ENCODE assay signal across 20 cellular contexts in the genomic region with DNA sequence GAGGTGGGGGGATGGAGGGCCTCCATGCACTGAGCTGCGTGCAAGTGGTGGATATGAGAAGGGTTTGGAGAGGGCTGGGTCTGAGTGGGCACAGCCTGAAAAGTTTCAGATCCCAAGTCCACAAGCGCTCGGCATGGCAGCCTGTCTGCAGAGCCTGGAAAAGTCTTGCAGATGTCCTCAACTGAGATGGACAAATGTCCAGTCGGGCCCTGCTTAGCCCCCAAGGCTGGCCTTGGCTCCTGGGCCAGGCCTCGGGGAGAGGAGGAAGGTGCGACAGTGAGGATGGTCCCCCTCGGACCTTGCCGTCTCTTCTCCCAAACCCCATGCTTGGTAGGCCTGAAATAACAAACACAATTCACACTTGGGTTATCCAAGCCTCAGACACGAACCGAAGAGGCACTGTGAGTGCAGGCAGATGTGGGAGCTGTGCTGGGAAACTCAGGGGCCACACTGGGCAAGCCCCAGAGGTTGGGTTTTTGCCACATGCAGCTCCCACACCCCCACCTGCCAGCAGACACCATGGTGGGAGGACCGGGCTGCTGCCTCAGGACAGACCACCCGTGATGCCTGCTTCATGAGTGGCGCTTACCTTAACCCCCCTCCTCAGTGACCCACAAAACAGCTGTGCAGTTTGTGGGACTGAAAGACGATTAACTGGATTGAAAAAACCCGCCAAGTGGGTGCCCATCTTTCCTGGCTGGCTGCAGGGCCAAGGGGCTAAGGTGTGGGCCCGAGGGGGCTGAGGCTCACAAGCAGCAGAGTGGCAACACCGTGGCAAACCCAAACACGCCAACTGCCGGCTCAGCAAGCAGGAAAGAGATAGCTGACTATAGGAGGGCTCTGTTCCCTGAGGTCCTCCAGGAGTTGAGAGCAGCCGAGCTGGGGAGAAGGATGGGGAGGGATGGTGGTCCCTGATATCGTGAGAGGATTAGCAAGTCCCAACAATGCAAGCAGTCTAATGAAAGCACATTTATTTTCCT. TPM values are rescaled to one million over a fixed set of nuclear protein-coding genes. Genes with fewer than 3 reads are reported as not detected.
DNase-seq lines count a peak whose midpoint lies in the region; ATAC-seq and TF ChIP-seq lines count a peak whose summit lies in the region.
"Had no signal": no experiment of that assay in that cellular context is flagged by ENCODE, and none has a peak within 500 bp of the region (broad histone marks: within the 10 kb centered on the region; RNA-seq: fewer than 3 reads in every experiment).

No MANE protein-coding gene starts in this region.

- ATAC-seq in GM21723 (IDR thresholded peaks at IDR 0.05; ENCODE audit: unreplicated experiment), result no peak

- H3K4me2 ChIP-seq in trophoblast cell (ENCODE audit: low read length), result no peak overlapping the region

- no peak overlapping the region for H4K91ac ChIP-seq in trophoblast cell (ENCODE audit: low read depth, low read length)

- H2AFZ ChIP-seq in trophoblast cell (ENCODE audit: insufficient read depth, low read length, poor library complexity), result no peak overlapping the region

- H3K4me1 ChIP-seq in Caco-2 (peaks cover 17% of the 10 kb centered on the region), trophoblast cell (ENCODE audit: control insufficient read depth in 1 of 2, insufficient read depth in 2 of 2, low read length in 2 of 2) (peaks cover 8 to 18% of the 10 kb centered on the region in 2 experiments)
- H3K4me1 ChIP-seq: Peyer's patch had no signal

- no peak overlapping the region for H2AK5ac ChIP-seq in trophoblast cell (ENCODE audit: low read length)

- H3K27ac ChIP-seq in trophoblast cell (ENCODE audit: low read depth, low read length), result peak overlapping the region; percentile 18
- H3K27ac ChIP-seq: Peyer's patch had no signal

- H2BK5ac ChIP-seq in trophoblast cell (ENCODE audit: low read depth, low read length, poor library complexity), result no peak overlapping the region

- whole genome bisulfite sequencing in trophoblast cell (ENCODE audit: extremely low coverage, insufficient coverage, insufficient read length), result no CpG with 5 or more reads among the region's 21 CpGs

- H3K79me2 ChIP-seq in trophoblast cell (ENCODE audit: control insufficient read depth, insufficient read depth, low read length, poor library complexity), result no peaks in the 10 kb centered on the region

- no peaks in the 10 kb centered on the region for H3K9me3 ChIP-seq in Caco-2
- peaks cover 2% of the 10 kb centered on the region for H3K9me3 ChIP-seq in trophoblast cell (ENCODE audit: insufficient read depth, low read depth, low read length)
- H3K9me3 ChIP-seq: Peyer's patch had no signal

- peaks cover 7% of the 10 kb centered on the region for H3K36me3 Mint-ChIP-seq in activated CD4-positive, alpha-beta T cell treated with anti-CD3 and anti-CD28 coated beads, Interleukin-2, amount 10 ng/mL, durations not matched to agents 7 days and 5 days (ENCODE audit: low read depth)
- H3K36me3 Mint-ChIP-seq in activated CD4-positive, alpha-beta T cell treated with anti-CD3 and anti-CD28 coated beads, Interleukin-2, amount 10 ng/mL, durations not matched to agents 24 days and 14 days (ENCODE audit: low read depth), result peaks cover 8% of the 10 kb centered on the region
- peaks cover 56% of the 10 kb centered on the region for H3K36me3 Mint-ChIP-seq in Caco-2 (ENCODE audit: insufficient read depth, unreplicated experiment)
- H3K36me3 Mint-ChIP-seq in endothelial cell (ENCODE audit: low read depth, unreplicated experiment), result peaks cover 23% of the 10 kb centered on the region

- no peaks in the 10 kb centered on the region for H3K9me3 Mint-ChIP-seq in activated CD4-positive, alpha-beta T cell treated with anti-CD3 and anti-CD28 coated beads, Interleukin-2, amount 10 ng/mL, durations not matched to agents 7 days and 5 days
- H3K9me3 Mint-ChIP-seq in activated CD4-positive, alpha-beta T cell treated with anti-CD3 and anti-CD28 coated beads, Interleukin-2, amount 10 ng/mL, durations not matched to agents 24 days and 14 days, result no peaks in the 10 kb centered on the region
- H3K9me3 Mint-ChIP-seq in Caco-2 (ENCODE audit: unreplicated experiment), result no peaks in the 10 kb centered on the region
- no peaks in the 10 kb centered on the region for H3K9me3 Mint-ChIP-seq in endothelial cell (ENCODE audit: unreplicated experiment)

- H3K27me3 ChIP-seq in Caco-2 (replicated peaks; ENCODE audit: control insufficient read depth, insufficient read depth, low read length) (no peaks in the 10 kb centered on the region), trophoblast cell (ENCODE audit: insufficient read depth, low read length) (no peaks in the 10 kb centered on the region)
- H3K27me3 ChIP-seq: Peyer's patch had no signal

- H2BK12ac ChIP-seq in trophoblast cell (ENCODE audit: low read length), result peak overlapping the region; percentile 53

- H3K9ac ChIP-seq in trophoblast cell (ENCODE audit: low read length), result no peak overlapping the region

- H3K4me1 Mint-ChIP-seq in activated CD4-positive, alpha-beta T cell treated with anti-CD3 and anti-CD28 coated beads, Interleukin-2, amount 10 ng/mL, durations not matched to agents 7 days and 5 days, result peaks cover 4% of the 10 kb centered on the region
- peaks cover 4% of the 10 kb centered on the region for H3K4me1 Mint-ChIP-seq in activated CD4-positive, alpha-beta T cell treated with anti-CD3 and anti-CD28 coated beads, Interleukin-2, amount 10 ng/mL, durations not matched to agents 24 days and 14 days
- peaks cover 2% of the 10 kb centered on the region for H3K4me1 Mint-ChIP-seq in Caco-2 (ENCODE audit: low read depth, unreplicated experiment)
- peaks cover 34% of the 10 kb centered on the region for H3K4me1 Mint-ChIP-seq in endothelial cell (ENCODE audit: unreplicated experiment)

- no peak overlapping the region for H3K18ac ChIP-seq in trophoblast cell (ENCODE audit: low read length)

- H3K23ac ChIP-seq in trophoblast cell (ENCODE audit: low read length), result no peak overlapping the region

- peak overlapping the region; percentile 48 for H2BK120ac ChIP-seq in trophoblast cell (ENCODE audit: insufficient read depth, low read length, poor library complexity)

- POLR2A ChIA-PET in activated CD4-positive, alpha-beta T cell treated with anti-CD3 and anti-CD28 coated beads, Interleukin-2, amount 10 ng/mL, durations not matched to agents 7 days and 5 days (lab: Charles Lee), result no interaction called here
- POLR2A ChIA-PET in Caco-2 (lab: Charles Lee), result no interaction called here

- H3K27me3 Mint-ChIP-seq in activated CD4-positive, alpha-beta T cell treated with anti-CD3 and anti-CD28 coated beads, Interleukin-2, amount 10 ng/mL, durations not matched to agents 7 days and 5 days, result no peaks in the 10 kb centered on the region
- no peaks in the 10 kb centered on the region for H3K27me3 Mint-ChIP-seq in activated CD4-positive, alpha-beta T cell treated with anti-CD3 and anti-CD28 coated beads, Interleukin-2, amount 10 ng/mL, durations not matched to agents 24 days and 14 days
- H3K27me3 Mint-ChIP-seq in Caco-2 (ENCODE audit: insufficient read depth, unreplicated experiment) (no peaks in the 10 kb centered on the region), endothelial cell (ENCODE audit: unreplicated experiment) (peaks cover 17% of the 10 kb centered on the region)

- no peaks in the 10 kb centered on the region for H3K79me1 ChIP-seq in trophoblast cell (ENCODE audit: low read length)

- H3K36me3 ChIP-seq in Caco-2 (ENCODE audit: control insufficient read depth, insufficient read depth, low read length) (0 out of 2 replicates have a peak, but pooled peaks cover 1% of the 10 kb centered on the region), trophoblast cell (ENCODE audit: control insufficient read depth in 1 of 2, insufficient read depth in 2 of 2, low read length in 2 of 2) (peaks cover 33 to 39% of the 10 kb centered on the region in 2 experiments)

- TF ChIP-seq CTCF in Caco-2 (IDR thresholded peaks at IDR 0.05; ENCODE audit: insufficient read depth in 1 of 2, low read depth in 1 of 2, low read length in 1 of 2, severe bottlenecking in 1 of 2, unreplicated experiment in 1 of 2) (no peak), endothelial cell (IDR thresholded peaks at IDR 0.05; ENCODE audit: unreplicated experiment) (no peak)

- no peak overlapping the region for H3K4me3 Mint-ChIP-seq in activated CD4-positive, alpha-beta T cell treated with anti-CD3 and anti-CD28 coated beads, Interleukin-2, amount 10 ng/mL, durations not matched to agents 7 days and 5 days
- no peak overlapping the region for H3K4me3 Mint-ChIP-seq in activated CD4-positive, alpha-beta T cell treated with anti-CD3 and anti-CD28 coated beads, Interleukin-2, amount 10 ng/mL, durations not matched to agents 24 days and 14 days
- no peak overlapping the region for H3K4me3 Mint-ChIP-seq in Caco-2 (ENCODE audit: unreplicated experiment)
- H3K4me3 Mint-ChIP-seq in endothelial cell (ENCODE audit: unreplicated experiment), result peak overlapping the region; percentile 15

- CTCF ChIA-PET in activated CD4-positive, alpha-beta T cell treated with anti-CD3 and anti-CD28 coated beads, Interleukin-2, amount 10 ng/mL, durations not matched to agents 7 days and 5 days (lab: Charles Lee), result no interaction called here
- CTCF ChIA-PET in Caco-2 (lab: Charles Lee), result interaction anchor here (0.6 kb wide), 1 partner anchor 142 kb away, joined by 3 read pairs; no protein-coding TSS in a partner anchor

- H3K4me3 ChIP-seq in Caco-2 (ENCODE audit: low read depth, low read length), result no peak overlapping the region
- H3K4me3 ChIP-seq in trophoblast cell (ENCODE audit: low read depth, low read length), result peak overlapping the region; percentile 21
- H3K4me3 ChIP-seq: Peyer's patch had no signal

- peak overlapping the region; percentile 1 for H3K27ac Mint-ChIP-seq in activated CD4-positive, alpha-beta T cell treated with anti-CD3 and anti-CD28 coated beads, Interleukin-2, amount 10 ng/mL, durations not matched to agents 7 days and 5 days
- no peak overlapping the region for H3K27ac Mint-ChIP-seq in activated CD4-positive, alpha-beta T cell treated with anti-CD3 and anti-CD28 coated beads, Interleukin-2, amount 10 ng/mL, durations not matched to agents 24 days and 14 days
- H3K27ac Mint-ChIP-seq in Caco-2 (ENCODE audit: unreplicated experiment) (peak overlapping the region; percentile 13), endothelial cell (ENCODE audit: unreplicated experiment) (no peak overlapping the region)

- H4K12ac ChIP-seq in trophoblast cell (ENCODE audit: low read depth, low read length), result no peak overlapping the region

- DNase-seq in activated CD4-positive, alpha-beta T cell treated with anti-CD3 and anti-CD28 coated beads, Interleukin-2, amount 10 ng/mL, durations not matched to agents 7 days and 5 days, result no peak
- DNase-seq in activated CD4-positive, alpha-beta T cell treated with anti-CD3 and anti-CD28 coated beads, Interleukin-2, amount 10 ng/mL, durations not matched to agents 24 days and 14 days, result no peak
- DNase-seq in Caco-2 (no peak), endothelial cell (ENCODE audit: low spot score) (no peak), trophoblast cell (no peak), A172 (ENCODE audit: low spot score) (no peak), NOMO-1 treated with DMSO at 0.1 percent for 48 hours (lab: John Stamatoyannopoulos, UW; ENCODE audit: unreplicated experiment) (no peak)
- DNase-seq: 8988T, C1 segment of cervical spinal cord, H7, Karpas-422, MM.1S, NCI-H1092 treated with DMSO at 0.1 percent for 48 hours, NCI-H1694 treated with DMSO at 0.1 percent for 48 hours, NCI-H2107, NCI-H226, NCI-H524 treated with DMSO at 0.1 percent for 48 hours, Peyer's patch, SHP77 treated with DMSO at 0.1 percent for 48 hours had no signal

- H4K8ac ChIP-seq in trophoblast cell (ENCODE audit: low read depth, low read length), result no peak overlapping the region

- no TSS peak for BruUV-seq in Caco-2 (replicated peaks; lab: Mats Ljungman, UMichigan)

- no peak overlapping the region for H3K4ac ChIP-seq in trophoblast cell (ENCODE audit: low read depth, low read length)

- H3K14ac ChIP-seq in trophoblast cell (ENCODE audit: low read length), result no peak overlapping the region

- intact Hi-C loops in activated CD4-positive, alpha-beta T cell treated with anti-CD3 and anti-CD28 coated beads, Interleukin-2, amount 10 ng/mL, durations not matched to agents 24 days and 14 days (cut with micrococcal nuclease), result loop anchor here (5.0 kb wide), 1 partner anchor 43 kb away; no protein-coding TSS in a partner anchor
- intact Hi-C loops in Caco-2 (cut with micrococcal nuclease; ENCODE audit: unreplicated experiment), result no loop called here

RNA-seq across cellular contexts. Expression of a gene that starts 32.1 kb away (rescaled TPM):
- total RNA-seq in activated CD4-positive, alpha-beta T cell treated with anti-CD3 and anti-CD28 coated beads, Interleukin-2, amount 10 ng/mL, durations not matched to agents 7 days and 5 days, result 1 to 10 TPM; 4.2 to 4.6 TPM
- total RNA-seq in activated CD4-positive, alpha-beta T cell treated with anti-CD3 and anti-CD28 coated beads, Interleukin-2, amount 10 ng/mL, durations not matched to agents 24 days and 14 days, result 39.3 and 41.2 TPM in 2 replicates
- 78.2 and 91.0 TPM in 2 replicates for total RNA-seq in Caco-2 (2022)
- total RNA-seq in endothelial cell (ENCODE audit: unreplicated experiment), result 1,785 TPM
- 507 and 526 TPM in 2 replicates for polyA plus RNA-seq in trophoblast cell (2013)
- total RNA-seq in A172 (2014; rRNA removed; shearing (Covaris generic)), result 207 and 208 TPM in 2 replicates

Comparison
In these comparisons a context has a peak if more than half of its experiments do, and no peak if none do; other contexts are left out.
1. H3K27ac Mint-ChIP-seq: peak in activated CD4-positive, alpha-beta T cell treated with anti-CD3 and anti-CD28 coated beads, Interleukin-2, amount 10 ng/mL, durations not matched to agents 7 days and 5 days (single experiment) and Caco-2 (single experiment); none in activated CD4-positive, alpha-beta T cell treated with anti-CD3 and anti-CD28 coated beads, Interleukin-2, amount 10 ng/mL, durations not matched to agents 24 days and 14 days (single experiment) and endothelial cell (single experiment).